ENCODE assay signal across 8 cellular contexts in genomic region chr13:27855381-27855780, GRCh38.
"Had no signal": no experiment of that assay in that cellular context is flagged by ENCODE, and none has a peak within 500 bp of the region (broad histone marks: within the 10 kb centered on the region; RNA-seq: fewer than 3 reads in every experiment).

No MANE protein-coding gene starts in this region.

- H3K4me3 ChIP-seq: GM12878 had no signal

- DNase-seq: GDM1, GF-D8 had no signal

- ATAC-seq: GM12878 had no signal

- FAIRE-seq: G401.6, GM12878, GM12891, GM12892, GM18507, GM19239 had no signal
